16 cellular contexts compared by ENCODE assay signal in the genomic region with DNA sequence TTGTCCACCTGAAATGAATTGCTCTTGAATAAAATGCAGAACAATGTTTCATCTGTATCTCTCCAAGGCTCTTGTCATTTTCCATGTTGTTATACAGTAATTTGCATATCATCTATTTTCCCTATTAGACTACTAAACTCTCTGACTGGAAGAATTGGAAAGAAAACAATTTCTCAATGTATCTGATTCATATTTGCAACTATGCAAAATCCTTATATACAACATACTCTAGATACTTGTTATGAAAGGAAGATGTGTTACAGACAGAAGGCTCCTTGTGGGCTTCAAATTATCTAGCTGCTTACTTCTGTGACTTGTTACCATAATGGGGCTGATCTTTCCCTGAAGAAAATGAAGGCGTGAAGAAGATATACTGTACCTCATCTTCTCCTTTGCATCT. TPM values are rescaled to one million over a fixed set of nuclear protein-coding genes. Genes with fewer than 3 reads are reported as not detected.
DNase-seq lines count a peak whose midpoint lies in the region; ATAC-seq and TF ChIP-seq lines count a peak whose summit lies in the region.
"Had no signal": no experiment of that assay in that cellular context is flagged by ENCODE, and none has a peak within 500 bp of the region (broad histone marks: within the 10 kb centered on the region; RNA-seq: fewer than 3 reads in every experiment).

No MANE protein-coding gene starts in this region.

- no peak for TF ChIP-seq CTCF in IMR-90 (conservative IDR thresholded peaks at IDR 0.05; ENCODE audit: low read depth, low read length)
- no peak for TF ChIP-seq CTCF in natural killer cell (IDR thresholded peaks at IDR 0.05)

- H3K9ac ChIP-seq in IMR-90 (ENCODE audit: low read depth, low read length) (no peak overlapping the region), GM23248 (no peak overlapping the region), mesendoderm (ENCODE audit: low read length) (no peak overlapping the region)
- H3K9ac ChIP-seq: BLaER1 treated with 17β-estradiol and CSF1 and Interleukin-3, amounts not matched to agents 10 nM and 100 nM had no signal

- H3K4me1 ChIP-seq in IMR-90 (ENCODE audit: control insufficient read depth, insufficient read depth, low read length) (no peaks in the 10 kb centered on the region), GM23248 (ENCODE audit: insufficient read depth) (no peaks in the 10 kb centered on the region), mesendoderm (ENCODE audit: control insufficient read depth, low read depth, low read length) (no peaks in the 10 kb centered on the region)
- H3K4me1 ChIP-seq: BLaER1 treated with 17β-estradiol and CSF1 and Interleukin-3, amounts not matched to agents 10 nM and 100 nM had no signal

- H3K36me3 ChIP-seq in IMR-90 (ENCODE audit: control insufficient read depth, insufficient read depth, low read length) (no peaks in the 10 kb centered on the region), GM23248 (ENCODE audit: low read depth) (no peaks in the 10 kb centered on the region), mesendoderm (ENCODE audit: control insufficient read depth, insufficient read depth, low read length) (no peaks in the 10 kb centered on the region)
- H3K36me3 ChIP-seq: BLaER1 treated with 17β-estradiol and CSF1 and Interleukin-3, amounts not matched to agents 10 nM and 100 nM had no signal

- no peaks in the 10 kb centered on the region for H3K9me3 Mint-ChIP-seq in natural killer cell
- H3K9me3 Mint-ChIP-seq: CD4-positive, alpha-beta T cell; CD8-positive, alpha-beta T cell had no signal

- no peak overlapping the region for H4K5ac ChIP-seq in IMR-90 (ENCODE audit: low read depth, low read length)
- H4K5ac ChIP-seq in mesendoderm (ENCODE audit: low read length) = no peak overlapping the region

- H3K9me1 ChIP-seq in IMR-90 (ENCODE audit: insufficient read depth, low read length) = no peaks in the 10 kb centered on the region

- H3K27me3 ChIP-seq in IMR-90 (ENCODE audit: control insufficient read depth, insufficient read depth, low read length) = peaks cover 4% of the 10 kb centered on the region
- no peaks in the 10 kb centered on the region for H3K27me3 ChIP-seq in GM23248 (replicated peaks; ENCODE audit: insufficient read depth)
- H3K27me3 ChIP-seq in mesendoderm (ENCODE audit: insufficient read depth, low read length, poor library complexity) = no peaks in the 10 kb centered on the region
- H3K27me3 ChIP-seq: BLaER1 treated with 17β-estradiol and CSF1 and Interleukin-3, amounts not matched to agents 10 nM and 100 nM had no signal

- H3K36me3 Mint-ChIP-seq in natural killer cell = no peaks in the 10 kb centered on the region
- H3K36me3 Mint-ChIP-seq: CD8-positive, alpha-beta T cell had no signal

- no peak overlapping the region for H2BK120ac ChIP-seq in IMR-90 (ENCODE audit: low read depth, low read length)
- no peak overlapping the region for H2BK120ac ChIP-seq in mesendoderm (ENCODE audit: low read depth, low read length)

- intact Hi-C loops in IMR-90 (cut with micrococcal nuclease) = no loop called here
- intact Hi-C loops in natural killer cell (cut with micrococcal nuclease) = no loop called here

- in situ Hi-C loops in IMR-90 (cut with MboI; ENCODE audit: low sequenced_read_pairs) = no loop called here
- in situ Hi-C loops in GM23248 (cut with MboI) = no loop called here

- DNase-seq in IMR-90 (no peak), NCI-H526 treated with DMSO at 0.1 percent for 48 hours (lab: John Stamatoyannopoulos, UW) (peak; percentile 48), natural killer cell (no peak), GM23248 (no peak), mesendoderm (no peak)
- DNase-seq: 8988T; AML-193; Caco-2; Calu3; CD4-positive, alpha-beta T cell; CD8-positive, alpha-beta T cell; DMS79 treated with DMSO at 0.1 percent for 48 hours; GF-D8 had no signal

- H3K4me3 ChIP-seq in IMR-90 (ENCODE audit: insufficient read depth, low read depth, low read length) (no peak overlapping the region), GM23248 (no peak overlapping the region), mesendoderm (ENCODE audit: low read length) (no peak overlapping the region)
- H3K4me3 ChIP-seq: BLaER1 treated with 17β-estradiol and CSF1 and Interleukin-3, amounts not matched to agents 10 nM and 100 nM had no signal

- no peak for TF ChIP-seq POLR2A in IMR-90 (IDR thresholded peaks at IDR 0.05; ENCODE audit: low read depth, low read length)

- no peak overlapping the region for H2BK20ac ChIP-seq in IMR-90 (ENCODE audit: low read depth, low read length)

- WGBS in IMR-90 (ENCODE audit: extremely low coverage in 2 of 2, insufficient read length in 1 of 2), 2 experiments = no CpG with 5 or more reads among the region's 1 CpG
- WGBS in GM23248 (ENCODE audit: low coverage in 1 of 2, low lambda C conversion rate in 2 of 2, missing lambda C conversion rate in 2 of 2), 2 experiments = 58 to 59% methylated on average over 1 of the region's 1 CpG
- no CpG with 5 or more reads among the region's 1 CpG for WGBS in mesendoderm (ENCODE audit: extremely low coverage, insufficient coverage, low lambda C conversion rate)

- no peaks in the 10 kb centered on the region; the same call in 1 of the 2 replicates for H3K9me2 ChIP-seq in GM23248 (ENCODE audit: insufficient read depth)

- H2BK15ac ChIP-seq in IMR-90 (ENCODE audit: low read depth, low read length) = no peak overlapping the region
- no peak overlapping the region for H2BK15ac ChIP-seq in mesendoderm (replicated peaks; ENCODE audit: low read depth)

- no peak overlapping the region for H2AK5ac ChIP-seq in IMR-90 (ENCODE audit: low read depth, low read length)
- no peak overlapping the region for H2AK5ac ChIP-seq in mesendoderm (ENCODE audit: low read length)

- no peak overlapping the region for H3K18ac ChIP-seq in IMR-90 (ENCODE audit: low read depth, low read length)
- no peak overlapping the region for H3K18ac ChIP-seq in mesendoderm (ENCODE audit: low read length)

- H3K9me3 ChIP-seq in IMR-90 (ENCODE audit: control insufficient read depth, insufficient read depth, low read length) = no peaks in the 10 kb centered on the region
- H3K9me3 ChIP-seq in GM23248 (ENCODE audit: low read depth) = no peaks in the 10 kb centered on the region
- H3K9me3 ChIP-seq: BLaER1 treated with 17β-estradiol and CSF1 and Interleukin-3, amounts not matched to agents 10 nM and 100 nM had no signal

- H3K14ac ChIP-seq in IMR-90 (replicated peaks; ENCODE audit: low read depth, low read length) = no peak overlapping the region

- no peaks in the 10 kb centered on the region for H3K79me2 ChIP-seq in GM23248 (ENCODE audit: insufficient read depth)
- H3K79me2 ChIP-seq in mesendoderm (ENCODE audit: control insufficient read depth, insufficient read depth, low read length) = no peaks in the 10 kb centered on the region

- TF ChIP-seq RAD21 in IMR-90 (IDR thresholded peaks at IDR 0.05; ENCODE audit: low read length) = no peak

- H3K4ac ChIP-seq in IMR-90 (ENCODE audit: low read depth, low read length) (no peak overlapping the region), mesendoderm (ENCODE audit: low read depth, low read length) (no peak overlapping the region)

- H4K20me1 ChIP-seq in IMR-90 (ENCODE audit: insufficient read depth, low read length) (no peaks in the 10 kb centered on the region), GM23248 (ENCODE audit: insufficient read depth) (no peaks in the 10 kb centered on the region)
- H4K20me1 ChIP-seq: BLaER1 treated with 17β-estradiol and CSF1 and Interleukin-3, amounts not matched to agents 10 nM and 100 nM had no signal

- H3K79me1 ChIP-seq in IMR-90 (ENCODE audit: low read depth in 1 of 2, low read length in 2 of 2) (no peaks in the 10 kb centered on the region), mesendoderm (ENCODE audit: low read length) (no peaks in the 10 kb centered on the region)

- POLR2A ChIA-PET in IMR-90 (lab: Charles Lee; ENCODE audit: unreplicated experiment) = no interaction called here

- H3K27me3 Mint-ChIP-seq in natural killer cell (ENCODE audit: low read depth in 2 of 2) = peaks cover 0 to 3% of the 10 kb centered on the region in 2 donors
- H3K27me3 Mint-ChIP-seq: B cell; CD4-positive, alpha-beta T cell had no signal

- H2BK5ac ChIP-seq in IMR-90 (ENCODE audit: low read depth, low read length, poor library complexity, severe bottlenecking) (no peak overlapping the region), mesendoderm (ENCODE audit: low read length) (no peak overlapping the region)

- no peak overlapping the region for H4K8ac ChIP-seq in IMR-90 (ENCODE audit: low read depth in 2 of 2, low read length in 2 of 2)
- H4K8ac ChIP-seq in mesendoderm (ENCODE audit: low read depth, low read length) = no peak overlapping the region

- no peaks in the 10 kb centered on the region for H3F3A ChIP-seq in GM23248 (ENCODE audit: insufficient read depth)

- dilution Hi-C loops in IMR-90 (cut with HindIII; ENCODE audit: low sequenced_read_pairs, unreplicated experiment) = no loop called here

- no peak overlapping the region for H3K4me2 ChIP-seq in IMR-90 (ENCODE audit: low read depth, low read length)
- no peak overlapping the region for H3K4me2 ChIP-seq in GM23248 (ENCODE audit: unreplicated experiment)
- no peak overlapping the region for H3K4me2 ChIP-seq in mesendoderm (ENCODE audit: low read length)
- H3K4me2 ChIP-seq: BLaER1 treated with 17β-estradiol and CSF1 and Interleukin-3, amounts not matched to agents 10 nM and 100 nM had no signal

- no peak overlapping the region for H3K27ac Mint-ChIP-seq in natural killer cell
- H3K27ac Mint-ChIP-seq: B cell; CD4-positive, alpha-beta T cell; CD8-positive, alpha-beta T cell had no signal

- H3K56ac ChIP-seq in IMR-90 (ENCODE audit: extremely low read depth, insufficient read depth, low read length) = no peak overlapping the region
- H3K56ac ChIP-seq in mesendoderm (ENCODE audit: low read length) = no peak overlapping the region

- no peak overlapping the region for H2AFZ ChIP-seq in IMR-90 (replicated peaks; ENCODE audit: low read length, poor library complexity)
- no peak overlapping the region for H2AFZ ChIP-seq in GM23248

- H2AK9ac ChIP-seq in IMR-90 (replicated peaks; ENCODE audit: low read depth, low read length, poor library complexity) = no peak overlapping the region

- CTCF ChIA-PET in IMR-90 (lab: Yijun Ruan, JAX) = no interaction called here

- H3K23ac ChIP-seq in IMR-90 (ENCODE audit: low read depth, low read length) (no peak overlapping the region), mesendoderm (ENCODE audit: low read length) (no peak overlapping the region)

- no peak overlapping the region for H3K4me3 Mint-ChIP-seq in natural killer cell
- H3K4me3 Mint-ChIP-seq: B cell; CD4-positive, alpha-beta T cell; CD8-positive, alpha-beta T cell had no signal

- no peak overlapping the region for H4K91ac ChIP-seq in IMR-90 (ENCODE audit: insufficient read depth, low read depth, low read length)

- H3K27ac ChIP-seq in IMR-90 (ENCODE audit: insufficient read depth, low read length) (no peak overlapping the region), GM23248 (no peak overlapping the region), mesendoderm (ENCODE audit: low read depth, low read length) (no peak overlapping the region)
- H3K27ac ChIP-seq: BLaER1 treated with 17β-estradiol and CSF1 and Interleukin-3, amounts not matched to agents 10 nM and 100 nM; C4-2B had no signal

- ATAC-seq in IMR-90 (ENCODE audit: low read depth) (peak; percentile 53), natural killer cell (no peak)
- ATAC-seq: CD8-positive, alpha-beta T cell had no signal

- H3K4me1 Mint-ChIP-seq in natural killer cell = no peaks in the 10 kb centered on the region
- H3K4me1 Mint-ChIP-seq: B cell had no signal

- BruUV-seq in IMR-90 (replicated peaks; lab: Mats Ljungman, UMichigan) = no TSS peak

RNA-seq across cellular contexts. Expression of gene SERGEF, which starts 9.6 kb away (rescaled TPM):
- total RNA-seq in IMR-90 (2012; rRNA removed) = 18.1 and 19.4 TPM in 2 replicates
- polyA plus RNA-seq in IMR-90 (2012; rRNA removed) = 12.2 and 12.9 TPM in 2 replicates
- polyA plus RNA-seq in IMR-90 (2012; cell fraction: cytosol; rRNA removed) = 9.4 and 13.1 TPM in 2 replicates
- polyA plus RNA-seq in IMR-90 (2012; cell fraction: nucleus; rRNA removed; ENCODE audit: low replicate concordance) = 5.3 and 16.1 TPM in 2 replicates
- 10 to 100 TPM; 67.5 to 78.6 (median 69.4) TPM for total RNA-seq in natural killer cell
- 16.8 and 18.3 TPM in 2 replicates for total RNA-seq in GM23248 (2014; rRNA removed; shearing (Covaris generic))
- polyA plus RNA-seq in GM23248 (2016; fragmentation: Nextera tagmentation; extraction: Ambion mirVana) = 16.7 and 23.2 TPM in 2 replicates
- polyA plus RNA-seq in mesendoderm (2013, experiment 1 of 2) = 21.3 TPM
- 26.8 TPM for polyA plus RNA-seq in mesendoderm (2013, experiment 2 of 2)

RNA-seq across cellular contexts. Expression of gene TPH1, which starts 23.6 kb away (rescaled TPM):
- total RNA-seq in IMR-90 (2012; rRNA removed) = under 0.01 TPM in 2 replicates
- 0.01 and 0.07 TPM in 2 replicates for polyA plus RNA-seq in IMR-90 (2012; rRNA removed)
- polyA plus RNA-seq in IMR-90 (2012; cell fraction: cytosol; rRNA removed) = not detected in 2 replicates
- polyA plus RNA-seq in IMR-90 (2012; cell fraction: nucleus; rRNA removed; ENCODE audit: low replicate concordance) = 0.08 and 0.33 TPM in 2 replicates
- 1 to 10 TPM; 1.1 to 1.4 (median 1.3) TPM for total RNA-seq in natural killer cell
- total RNA-seq in GM23248 (2014; rRNA removed; shearing (Covaris generic)) = not detected in 2 replicates
- not detected in 2 replicates for polyA plus RNA-seq in GM23248 (2016; fragmentation: Nextera tagmentation; extraction: Ambion mirVana)
- 0.11 TPM for polyA plus RNA-seq in mesendoderm (2013, experiment 1 of 2)
- polyA plus RNA-seq in mesendoderm (2013, experiment 2 of 2) = 0.11 TPM
